In the genomic region with DNA sequence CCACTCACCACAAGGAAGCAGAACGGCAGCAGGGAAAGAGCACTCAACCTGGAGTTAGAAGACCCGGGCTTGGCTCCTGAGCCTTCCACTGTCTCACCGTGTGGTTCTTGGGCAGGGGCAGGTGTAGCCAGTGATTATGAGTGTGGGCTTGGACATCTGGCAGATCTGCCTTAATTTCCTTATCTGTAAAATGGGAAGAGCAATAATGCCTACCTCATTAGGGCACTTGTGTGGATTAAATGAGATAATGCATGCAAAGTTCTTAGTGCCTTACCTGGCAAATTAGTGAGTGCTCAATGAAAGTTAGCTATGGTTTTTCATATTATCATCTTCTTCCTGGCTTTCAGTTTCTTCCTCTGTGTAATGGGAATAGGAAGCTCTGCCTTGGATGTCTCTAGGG, we compare ENCODE assay signal across 11 cellular contexts. TPM values are rescaled to one million over a fixed set of nuclear protein-coding genes. Genes with fewer than 3 reads are reported as not detected.
"Had no signal": no experiment of that assay in that cellular context is flagged by ENCODE, and none has a peak within 500 bp of the region (broad histone marks: within the 10 kb centered on the region; RNA-seq: fewer than 3 reads in every experiment).

No MANE protein-coding gene starts in this region.

- FAIRE-seq: H1, H54 had no signal

- DNase-seq: GM23248, GOT3, H7, H9, HCEC 1CT, HFFc6 had no signal

- H3K9ac ChIP-seq: GM23248 had no signal

- H3K4me1 ChIP-seq: HAP-1 had no signal

- H3K4me2 ChIP-seq: GM23338 had no signal

- H3K36me3 ChIP-seq: HAP-1 had no signal

- H3K4me1 Mint-ChIP-seq: GM23338 had no signal

- ATAC-seq: GM23338, HCT116 had no signal

- H3K27ac Mint-ChIP-seq: GM23338, H9, HFFc6 had no signal

- H3K4me3 Mint-ChIP-seq: GM23338, H9, HFFc6 had no signal

- H3K9me3 Mint-ChIP-seq: GM23338, H9, HFFc6 had no signal

- H3K9me3 ChIP-seq: HAP-1 had no signal

- H3K4me3 ChIP-seq: GM23248, GM23338, HAP-1 had no signal

- H2AFZ ChIP-seq: GM23248 had no signal

- H3K27ac ChIP-seq: GM23248 had no signal

RNA-seq across cellular contexts. Expression of gene COL15A1, which starts 28.1 kb away (rescaled TPM):
- total RNA-seq: H7, H9 had no signal
